In the genomic region with DNA sequence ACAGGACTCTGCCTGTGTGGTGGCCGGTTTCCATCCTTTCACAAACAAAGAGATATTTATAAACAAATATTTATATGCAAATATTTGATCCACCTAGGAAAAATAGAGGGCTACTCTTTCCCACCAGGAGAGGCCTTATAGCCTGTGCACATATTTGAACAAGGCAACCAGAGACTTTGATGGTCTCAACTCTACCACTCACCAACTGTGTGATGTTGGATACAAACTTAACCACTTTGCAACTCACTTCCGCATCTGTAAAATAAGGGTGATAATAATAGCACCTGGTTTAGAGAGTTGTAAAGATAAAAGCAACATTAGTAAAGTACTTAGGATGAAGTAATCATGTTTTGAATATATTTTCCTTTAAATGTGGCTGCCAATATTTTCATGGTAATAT, we compare ENCODE assay signal across 24 cellular contexts. TPM values are rescaled to one million over a fixed set of nuclear protein-coding genes. Genes with fewer than 3 reads are reported as not detected.
"Had no signal": no experiment of that assay in that cellular context is flagged by ENCODE, and none has a peak within 500 bp of the region (broad histone marks: within the 10 kb centered on the region; RNA-seq: fewer than 3 reads in every experiment).

No MANE protein-coding gene starts in this region.

- H3K9me3 Mint-ChIP-seq: nephron had no signal

- H3K4me1 Mint-ChIP-seq: naive B cell, nephron had no signal

- DNase-seq: effector memory CD4-positive, alpha-beta T cell; heart left ventricle; hippocampal formation; left colon; left ventricle myocardium superior; mesendoderm; naive B cell; small intestine; stimulated activated CD4-positive, alpha-beta T cell treated with anti-CD3 and anti-CD28 coated beads, Interleukin-2, amount 100 ng/mL, for 48 hours; stimulated activated naive CD4-positive, alpha-beta T cell treated with Interleukin-2 at 50 U/mL for 16 hours; trophoblast cell had no signal

- H3K36me3 ChIP-seq: heart left ventricle, prostate gland had no signal

- H3K27me3 ChIP-seq: heart left ventricle had no signal

- H3K9ac ChIP-seq: parathyroid adenoma had no signal

- H3K27ac Mint-ChIP-seq: naive B cell, nephron had no signal

- H2AFZ ChIP-seq: parathyroid adenoma had no signal

- H3K4me1 ChIP-seq: heart left ventricle, parathyroid adenoma, prostate gland had no signal

- H3K79me2 ChIP-seq: parathyroid adenoma had no signal

- H3K9me3 ChIP-seq: heart left ventricle, prostate gland had no signal

- H3K4me3 ChIP-seq: heart left ventricle, lung, prostate gland had no signal

- FAIRE-seq: endometrium had no signal

- H3K4me3 Mint-ChIP-seq: naive B cell, nephron had no signal

- H3K27ac ChIP-seq: parathyroid adenoma, prostate gland had no signal

- ATAC-seq: esophagus mucosa, heart left ventricle, left colon, left ventricle myocardium superior had no signal

RNA-seq across cellular contexts. Expression of a gene that starts 1.5 kb away (rescaled TPM):
- total RNA-seq: fibroblast of lung, glomerular endothelial cell, kidney epithelial cell, renal cortical epithelial cell had no signal
- polyA plus RNA-seq: fibroblast of lung had no signal

RNA-seq across cellular contexts. Expression of a gene that starts 29.2 kb away (rescaled TPM):
- total RNA-seq: esophagus mucosa, fibroblast of lung, frontal cortex, heart left ventricle, kidney epithelial cell, left colon, left ventricle myocardium superior, omental fat pad, renal cortical epithelial cell, urinary bladder had no signal
- polyA plus RNA-seq: fibroblast of lung, heart left ventricle, small intestine, urinary bladder had no signal

RNA-seq across cellular contexts. Expression of a gene that starts 37.5 kb away (rescaled TPM):
- total RNA-seq: esophagus mucosa, fibroblast of lung, frontal cortex, glomerular endothelial cell, heart left ventricle, kidney epithelial cell, left colon, left ventricle myocardium superior, lung, omental fat pad, prostate gland, renal cortical epithelial cell, urinary bladder had no signal
- polyA plus RNA-seq: fibroblast of lung, heart left ventricle, lung, small intestine, urinary bladder had no signal

RNA-seq across cellular contexts. Expression of a gene that starts 40.8 kb away (rescaled TPM):
- total RNA-seq: esophagus mucosa, fibroblast of lung, frontal cortex, glomerular endothelial cell, kidney epithelial cell, left colon, left ventricle myocardium superior, renal cortical epithelial cell had no signal
- polyA plus RNA-seq: heart left ventricle had no signal
